In the genomic region with DNA sequence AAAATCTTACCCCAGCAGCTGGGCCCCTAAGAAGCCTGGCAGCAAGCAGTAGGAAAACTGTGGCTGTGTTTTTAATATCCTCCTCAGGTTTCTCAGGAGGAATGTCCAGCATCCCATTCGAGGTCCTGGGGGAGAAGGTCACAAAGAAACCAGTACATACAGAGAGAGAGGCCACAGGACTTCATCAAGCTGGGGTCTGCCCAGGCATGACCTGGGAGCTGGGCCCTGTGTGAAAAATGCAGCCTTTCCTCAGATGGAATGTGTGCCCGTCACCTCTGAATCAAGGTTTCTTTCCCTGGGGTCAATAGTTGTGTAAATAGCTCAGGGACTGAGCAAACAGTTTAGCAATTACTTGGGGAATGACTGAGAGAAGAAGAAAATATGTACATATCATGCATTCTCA, we compare ENCODE assay signal across 1 cellular context.
TF ChIP-seq lines count a peak whose summit lies in the region.

No MANE protein-coding gene starts in this region.

TF ChIP-seq in HepG2, 621 proteins besides CTCF, POLR2A, EP300 and RAD21 (continued from another document and continues in another):
- TF ChIP-seq ZNF839 (CRISPR knock-in tag; IDR thresholded peaks at IDR 0.05; ENCODE audit: borderline replicate concordance) (no peak), FOXA1 (IDR thresholded peaks at IDR 0.05) (peak; percentile 95), FOXA1 (CRISPR knock-in tag; IDR thresholded peaks at IDR 0.05) (peak; percentile 97), RFXANK (CRISPR knock-in tag; IDR thresholded peaks at IDR 0.05) (peak; percentile 80), ATAD3A (CRISPR knock-in tag; IDR thresholded peaks at IDR 0.05) (no peak), CBX5 (CRISPR knock-in tag; IDR thresholded peaks at IDR 0.05; ENCODE audit: borderline replicate concordance) (peak; percentile 46; the same call in 1 of the 2 replicates), NONO (IDR thresholded peaks at IDR 0.05) (no peak), NONO (CRISPR knock-in tag; conservative IDR thresholded peaks at IDR 0.05) (peak; percentile 87), ZNF317 (CRISPR knock-in tag; IDR thresholded peaks at IDR 0.05) (no peak), ZNF232 (CRISPR knock-in tag; IDR thresholded peaks at IDR 0.05; ENCODE audit: borderline replicate concordance) (0 out of 2 replicates have a peak, but pooled peaks have one; percentile 35), NCOR1 (IDR thresholded peaks at IDR 0.05; ENCODE audit: borderline replicate concordance, low read length) (peak; percentile 59; the same call in 1 of the 2 replicates), GLI4 (CRISPR knock-in tag; IDR thresholded peaks at IDR 0.05; ENCODE audit: borderline replicate concordance) (no peak), GATA4 (IDR thresholded peaks at IDR 0.05; ENCODE audit: borderline replicate concordance, low read depth) (no peak), PHF20 (CRISPR knock-in tag; IDR thresholded peaks at IDR 0.05) (no peak), KDM4B (CRISPR knock-in tag; IDR thresholded peaks at IDR 0.05) (peak; percentile 90), ZNF678 (CRISPR knock-in tag; IDR thresholded peaks at IDR 0.05) (no peak), ETV6 (CRISPR knock-in tag; conservative IDR thresholded peaks at IDR 0.05) (no peak), FOXA3 (CRISPR knock-in tag; IDR thresholded peaks at IDR 0.05) (peak; percentile 99), RXRB (CRISPR knock-in tag; IDR thresholded peaks at IDR 0.05; ENCODE audit: borderline replicate concordance) (peak; percentile 95), ADNP (CRISPR knock-in tag; IDR thresholded peaks at IDR 0.05) (no peak), ZNF891 (CRISPR knock-in tag; IDR thresholded peaks at IDR 0.05) (no peak), RBM22 (optimal IDR thresholded peaks at IDR 0.05; ENCODE audit: low read length) (no peak), ARNT2 (CRISPR knock-in tag; IDR thresholded peaks at IDR 0.05; ENCODE audit: low read depth) (no peak), FOXC1 (CRISPR knock-in tag; IDR thresholded peaks at IDR 0.05; ENCODE audit: borderline replicate concordance) (no peak), NFATC3 (CRISPR knock-in tag; IDR thresholded peaks at IDR 0.05) (no peak), RFXAP (CRISPR knock-in tag; IDR thresholded peaks at IDR 0.05; ENCODE audit: borderline replicate concordance) (0 out of 2 replicates have a peak, but pooled peaks have one; percentile 41), MIER2 (CRISPR knock-in tag; IDR thresholded peaks at IDR 0.05) (0 out of 2 replicates have a peak, but pooled peaks have one; percentile 49), CCAR2 (optimal IDR thresholded peaks at IDR 0.05; ENCODE audit: low read depth, low read length) (no peak), ZBTB21 (CRISPR knock-in tag; IDR thresholded peaks at IDR 0.05) (peak; percentile 36; the same call in 1 of the 2 replicates), ZNF816 (CRISPR knock-in tag; IDR thresholded peaks at IDR 0.05; ENCODE audit: borderline replicate concordance) (no peak), SIN3B (IDR thresholded peaks at IDR 0.05; ENCODE audit: low read length) (no peak), ZNF44 (CRISPR knock-in tag; IDR thresholded peaks at IDR 0.05) (no peak), ZNF335 (CRISPR knock-in tag; IDR thresholded peaks at IDR 0.05) (0 out of 2 replicates have a peak, but pooled peaks have one; percentile 23), TCF7L2 (IDR thresholded peaks at IDR 0.05; ENCODE audit: low read depth, low read length) (no peak), TAF15 (IDR thresholded peaks at IDR 0.05; ENCODE audit: low read depth, low read length, poor library complexity, severe bottlenecking) (no peak), RBM39 (IDR thresholded peaks at IDR 0.05; ENCODE audit: low read depth, low read length, poor library complexity, severe bottlenecking) (no peak), MAFK (conservative IDR thresholded peaks at IDR 0.05 in 1 of 2, IDR thresholded peaks at IDR 0.05 in 1 of 2; ENCODE audit: low read length in 2 of 2) (no peak), SNAPC2 (CRISPR knock-in tag; IDR thresholded peaks at IDR 0.05) (no peak), TRIM24 (CRISPR knock-in tag; IDR thresholded peaks at IDR 0.05) (no peak)
- TF ChIP-seq, protein P1, sequence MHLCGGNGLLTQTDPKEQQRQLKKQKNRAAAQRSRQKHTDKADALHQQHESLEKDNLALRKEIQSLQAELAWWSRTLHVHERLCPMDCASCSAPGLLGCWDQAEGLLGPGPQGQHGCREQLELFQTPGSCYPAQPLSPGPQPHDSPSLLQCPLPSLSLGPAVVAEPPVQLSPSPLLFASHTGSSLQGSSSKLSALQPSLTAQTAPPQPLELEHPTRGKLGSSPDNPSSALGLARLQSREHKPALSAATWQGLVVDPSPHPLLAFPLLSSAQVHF (CRISPR knock-in tag; IDR thresholded peaks at IDR 0.05) = no peak
- TF ChIP-seq, protein P2, sequence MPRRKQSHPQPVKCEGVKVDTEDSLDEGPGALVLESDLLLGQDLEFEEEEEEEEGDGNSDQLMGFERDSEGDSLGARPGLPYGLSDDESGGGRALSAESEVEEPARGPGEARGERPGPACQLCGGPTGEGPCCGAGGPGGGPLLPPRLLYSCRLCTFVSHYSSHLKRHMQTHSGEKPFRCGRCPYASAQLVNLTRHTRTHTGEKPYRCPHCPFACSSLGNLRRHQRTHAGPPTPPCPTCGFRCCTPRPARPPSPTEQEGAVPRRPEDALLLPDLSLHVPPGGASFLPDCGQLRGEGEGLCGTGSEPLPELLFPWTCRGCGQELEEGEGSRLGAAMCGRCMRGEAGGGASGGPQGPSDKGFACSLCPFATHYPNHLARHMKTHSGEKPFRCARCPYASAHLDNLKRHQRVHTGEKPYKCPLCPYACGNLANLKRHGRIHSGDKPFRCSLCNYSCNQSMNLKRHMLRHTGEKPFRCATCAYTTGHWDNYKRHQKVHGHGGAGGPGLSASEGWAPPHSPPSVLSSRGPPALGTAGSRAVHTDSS (CRISPR knock-in tag; conservative IDR thresholded peaks at IDR 0.05) = no peak
- TF ChIP-seq, protein P3, sequence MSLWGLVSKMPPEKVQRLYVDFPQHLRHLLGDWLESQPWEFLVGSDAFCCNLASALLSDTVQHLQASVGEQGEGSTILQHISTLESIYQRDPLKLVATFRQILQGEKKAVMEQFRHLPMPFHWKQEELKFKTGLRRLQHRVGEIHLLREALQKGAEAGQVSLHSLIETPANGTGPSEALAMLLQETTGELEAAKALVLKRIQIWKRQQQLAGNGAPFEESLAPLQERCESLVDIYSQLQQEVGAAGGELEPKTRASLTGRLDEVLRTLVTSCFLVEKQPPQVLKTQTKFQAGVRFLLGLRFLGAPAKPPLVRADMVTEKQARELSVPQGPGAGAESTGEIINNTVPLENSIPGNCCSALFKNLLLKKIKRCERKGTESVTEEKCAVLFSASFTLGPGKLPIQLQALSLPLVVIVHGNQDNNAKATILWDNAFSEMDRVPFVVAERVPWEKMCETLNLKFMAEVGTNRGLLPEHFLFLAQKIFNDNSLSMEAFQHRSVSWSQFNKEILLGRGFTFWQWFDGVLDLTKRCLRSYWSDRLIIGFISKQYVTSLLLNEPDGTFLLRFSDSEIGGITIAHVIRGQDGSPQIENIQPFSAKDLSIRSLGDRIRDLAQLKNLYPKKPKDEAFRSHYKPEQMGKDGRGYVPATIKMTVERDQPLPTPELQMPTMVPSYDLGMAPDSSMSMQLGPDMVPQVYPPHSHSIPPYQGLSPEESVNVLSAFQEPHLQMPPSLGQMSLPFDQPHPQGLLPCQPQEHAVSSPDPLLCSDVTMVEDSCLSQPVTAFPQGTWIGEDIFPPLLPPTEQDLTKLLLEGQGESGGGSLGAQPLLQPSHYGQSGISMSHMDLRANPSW (CRISPR knock-in tag; IDR thresholded peaks at IDR 0.05; ENCODE audit: borderline replicate concordance) = no peak
- TF ChIP-seq, protein P4, sequence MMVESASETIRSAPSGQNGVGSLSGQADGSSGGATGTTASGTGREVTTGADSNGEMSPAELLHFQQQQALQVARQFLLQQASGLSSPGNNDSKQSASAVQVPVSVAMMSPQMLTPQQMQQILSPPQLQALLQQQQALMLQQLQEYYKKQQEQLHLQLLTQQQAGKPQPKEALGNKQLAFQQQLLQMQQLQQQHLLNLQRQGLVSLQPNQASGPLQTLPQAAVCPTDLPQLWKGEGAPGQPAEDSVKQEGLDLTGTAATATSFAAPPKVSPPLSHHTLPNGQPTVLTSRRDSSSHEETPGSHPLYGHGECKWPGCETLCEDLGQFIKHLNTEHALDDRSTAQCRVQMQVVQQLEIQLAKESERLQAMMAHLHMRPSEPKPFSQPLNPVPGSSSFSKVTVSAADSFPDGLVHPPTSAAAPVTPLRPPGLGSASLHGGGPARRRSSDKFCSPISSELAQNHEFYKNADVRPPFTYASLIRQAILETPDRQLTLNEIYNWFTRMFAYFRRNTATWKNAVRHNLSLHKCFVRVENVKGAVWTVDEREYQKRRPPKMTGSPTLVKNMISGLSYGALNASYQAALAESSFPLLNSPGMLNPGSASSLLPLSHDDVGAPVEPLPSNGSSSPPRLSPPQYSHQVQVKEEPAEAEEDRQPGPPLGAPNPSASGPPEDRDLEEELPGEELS (CRISPR knock-in tag; IDR thresholded peaks at IDR 0.05) = peak; percentile 94
- TF ChIP-seq, protein P5, sequence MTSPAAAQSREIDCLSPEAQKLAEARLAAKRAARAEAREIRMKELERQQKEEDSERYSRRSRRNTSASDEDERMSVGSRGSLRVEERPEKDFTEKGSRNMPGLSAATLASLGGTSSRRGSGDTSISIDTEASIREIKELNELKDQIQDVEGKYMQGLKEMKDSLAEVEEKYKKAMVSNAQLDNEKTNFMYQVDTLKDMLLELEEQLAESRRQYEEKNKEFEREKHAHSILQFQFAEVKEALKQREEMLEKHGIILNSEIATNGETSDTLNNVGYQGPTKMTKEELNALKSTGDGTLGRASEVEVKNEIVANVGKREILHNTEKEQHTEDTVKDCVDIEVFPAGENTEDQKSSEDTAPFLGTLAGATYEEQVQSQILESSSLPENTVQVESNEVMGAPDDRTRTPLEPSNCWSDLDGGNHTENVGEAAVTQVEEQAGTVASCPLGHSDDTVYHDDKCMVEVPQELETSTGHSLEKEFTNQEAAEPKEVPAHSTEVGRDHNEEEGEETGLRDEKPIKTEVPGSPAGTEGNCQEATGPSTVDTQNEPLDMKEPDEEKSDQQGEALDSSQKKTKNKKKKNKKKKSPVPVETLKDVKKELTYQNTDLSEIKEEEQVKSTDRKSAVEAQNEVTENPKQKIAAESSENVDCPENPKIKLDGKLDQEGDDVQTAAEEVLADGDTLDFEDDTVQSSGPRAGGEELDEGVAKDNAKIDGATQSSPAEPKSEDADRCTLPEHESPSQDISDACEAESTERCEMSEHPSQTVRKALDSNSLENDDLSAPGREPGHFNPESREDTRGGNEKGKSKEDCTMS (CRISPR knock-in tag; conservative IDR thresholded peaks at IDR 0.05) = no peak
- TF ChIP-seq, protein P6, sequence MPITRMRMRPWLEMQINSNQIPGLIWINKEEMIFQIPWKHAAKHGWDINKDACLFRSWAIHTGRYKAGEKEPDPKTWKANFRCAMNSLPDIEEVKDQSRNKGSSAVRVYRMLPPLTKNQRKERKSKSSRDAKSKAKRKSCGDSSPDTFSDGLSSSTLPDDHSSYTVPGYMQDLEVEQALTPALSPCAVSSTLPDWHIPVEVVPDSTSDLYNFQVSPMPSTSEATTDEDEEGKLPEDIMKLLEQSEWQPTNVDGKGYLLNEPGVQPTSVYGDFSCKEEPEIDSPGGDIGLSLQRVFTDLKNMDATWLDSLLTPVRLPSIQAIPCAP (CRISPR knock-in tag; IDR thresholded peaks at IDR 0.05; ENCODE audit: low read depth) = no peak
- TF ChIP-seq, protein P7, sequence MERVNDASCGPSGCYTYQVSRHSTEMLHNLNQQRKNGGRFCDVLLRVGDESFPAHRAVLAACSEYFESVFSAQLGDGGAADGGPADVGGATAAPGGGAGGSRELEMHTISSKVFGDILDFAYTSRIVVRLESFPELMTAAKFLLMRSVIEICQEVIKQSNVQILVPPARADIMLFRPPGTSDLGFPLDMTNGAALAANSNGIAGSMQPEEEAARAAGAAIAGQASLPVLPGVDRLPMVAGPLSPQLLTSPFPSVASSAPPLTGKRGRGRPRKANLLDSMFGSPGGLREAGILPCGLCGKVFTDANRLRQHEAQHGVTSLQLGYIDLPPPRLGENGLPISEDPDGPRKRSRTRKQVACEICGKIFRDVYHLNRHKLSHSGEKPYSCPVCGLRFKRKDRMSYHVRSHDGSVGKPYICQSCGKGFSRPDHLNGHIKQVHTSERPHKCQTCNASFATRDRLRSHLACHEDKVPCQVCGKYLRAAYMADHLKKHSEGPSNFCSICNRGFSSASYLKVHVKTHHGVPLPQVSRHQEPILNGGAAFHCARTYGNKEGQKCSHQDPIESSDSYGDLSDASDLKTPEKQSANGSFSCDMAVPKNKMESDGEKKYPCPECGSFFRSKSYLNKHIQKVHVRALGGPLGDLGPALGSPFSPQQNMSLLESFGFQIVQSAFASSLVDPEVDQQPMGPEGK (CRISPR knock-in tag; IDR thresholded peaks at IDR 0.05) = peak; percentile 93
- TF ChIP-seq, protein P8, sequence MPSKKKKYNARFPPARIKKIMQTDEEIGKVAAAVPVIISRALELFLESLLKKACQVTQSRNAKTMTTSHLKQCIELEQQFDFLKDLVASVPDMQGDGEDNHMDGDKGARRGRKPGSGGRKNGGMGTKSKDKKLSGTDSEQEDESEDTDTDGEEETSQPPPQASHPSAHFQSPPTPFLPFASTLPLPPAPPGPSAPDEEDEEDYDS (CRISPR knock-in tag; IDR thresholded peaks at IDR 0.05) = 0 out of 2 replicates have a peak, but pooled peaks have one; percentile 26
- TF ChIP-seq, protein P9, sequence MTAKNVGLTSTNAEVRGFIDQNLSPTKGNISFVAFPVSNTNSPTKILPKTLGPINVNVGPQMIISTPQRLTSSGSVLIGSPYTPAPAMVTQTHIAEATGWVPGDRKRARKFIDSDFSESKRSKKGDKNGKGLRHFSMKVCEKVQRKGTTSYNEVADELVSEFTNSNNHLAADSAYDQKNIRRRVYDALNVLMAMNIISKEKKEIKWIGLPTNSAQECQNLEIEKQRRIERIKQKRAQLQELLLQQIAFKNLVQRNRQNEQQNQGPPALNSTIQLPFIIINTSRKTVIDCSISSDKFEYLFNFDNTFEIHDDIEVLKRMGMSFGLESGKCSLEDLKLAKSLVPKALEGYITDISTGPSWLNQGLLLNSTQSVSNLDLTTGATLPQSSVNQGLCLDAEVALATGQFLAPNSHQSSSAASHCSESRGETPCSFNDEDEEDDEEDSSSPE (CRISPR knock-in tag; IDR thresholded peaks at IDR 0.05) = no peak
